Comparison of ENCODE assay signal across 8 cellular contexts in the genomic region with DNA sequence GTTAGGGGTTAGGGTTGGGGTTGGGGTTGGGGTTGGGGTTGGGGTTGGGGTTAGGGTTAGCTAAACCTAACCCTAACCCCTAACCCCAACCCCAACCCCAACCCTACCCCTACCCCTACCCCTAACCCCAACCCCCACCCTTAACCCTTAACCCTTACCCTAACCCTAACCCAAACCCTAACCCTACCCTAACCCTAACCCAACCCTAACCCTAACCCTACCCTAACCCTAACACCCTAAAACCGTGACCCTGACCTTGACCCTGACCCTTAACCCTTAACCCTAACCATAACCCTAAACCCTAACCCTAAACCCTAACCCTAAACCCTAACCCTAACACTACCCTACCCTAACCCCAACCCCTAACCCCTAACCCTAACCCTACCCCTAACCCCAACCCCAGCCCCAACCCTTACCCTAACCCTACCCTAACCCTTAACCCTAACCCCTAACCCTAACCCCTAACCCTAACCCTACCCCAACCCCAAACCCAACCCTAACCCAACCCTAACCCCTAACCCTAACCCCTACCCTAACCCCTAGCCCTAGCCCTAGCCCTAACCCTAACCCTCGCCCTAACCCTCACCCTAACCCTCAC. TPM values are rescaled to one million over a fixed set of nuclear protein-coding genes. Genes with fewer than 3 reads are reported as not detected.
DNase-seq lines count a peak whose midpoint lies in the region; ATAC-seq and TF ChIP-seq lines count a peak whose summit lies in the region.

No MANE protein-coding gene starts in this region.

- H3K4me1 ChIP-seq in heart left ventricle = peaks cover 0 to 6% (median 0%) of the 10 kb centered on the region in 12 donors
- H3K4me1 ChIP-seq in skeletal muscle satellite cell (ENCODE audit: control insufficient read depth, insufficient read depth, low read length) = no peaks in the 10 kb centered on the region

- H3K4me3 ChIP-seq in heart left ventricle = peak overlapping the region in 10 of 12 donors; percentile 42 to 80 (median 66)
- H3K4me3 ChIP-seq in skeletal muscle satellite cell (ENCODE audit: low read length) = peak overlapping the region; percentile 82

- peak; percentile 67 to 86 (median 80) for ATAC-seq in heart left ventricle
- no peak for ATAC-seq in GM19351 (IDR thresholded peaks at IDR 0.05; ENCODE audit: unreplicated experiment)

- H3K36me3 Mint-ChIP-seq in T-helper 2 cell treated with Interferon-gamma antibody and Interleukin-4, amounts not matched to agents 5 μg/mL and 100 μg/mL, for 36 hours (ENCODE audit: low read depth) = no peaks in the 10 kb centered on the region

- H3K27ac Mint-ChIP-seq in T-helper 2 cell treated with Interferon-gamma antibody and Interleukin-4, amounts not matched to agents 5 μg/mL and 100 μg/mL, for 36 hours = peak overlapping the region; percentile 92

- H3K36me3 ChIP-seq in heart left ventricle = peaks cover 0 to 4% (median 0%) of the 10 kb centered on the region in 9 donors
- no peaks in the 10 kb centered on the region for H3K36me3 ChIP-seq in skeletal muscle satellite cell (ENCODE audit: insufficient read depth, low read length)

- H3K27me3 ChIP-seq in heart left ventricle = no peaks in the 10 kb centered on the region
- H3K27me3 ChIP-seq in skeletal muscle satellite cell (ENCODE audit: control insufficient read depth, insufficient read depth, low read length) = no peaks in the 10 kb centered on the region

- peak overlapping the region; percentile 88 for H3K4me2 ChIP-seq in skeletal muscle satellite cell (ENCODE audit: low read length)

- H3K4me3 Mint-ChIP-seq in T-helper 2 cell treated with Interferon-gamma antibody and Interleukin-4, amounts not matched to agents 5 μg/mL and 100 μg/mL, for 36 hours = peak overlapping the region; percentile 90

- H3K9me3 ChIP-seq in heart left ventricle (no peaks in the 10 kb centered on the region), skeletal muscle satellite cell (replicated peaks; ENCODE audit: low read length) (no peaks in the 10 kb centered on the region)

- H3K9ac ChIP-seq in skeletal muscle satellite cell (ENCODE audit: low read depth, low read length) = peak overlapping the region; percentile 77

- DNase-seq in GM20000 (ENCODE audit: low spot score) = peak; percentile 1
- DNase-seq in T-helper 2 cell treated with Interferon-gamma antibody and Interleukin-4, amounts not matched to agents 5 μg/mL and 100 μg/mL, for 36 hours (ENCODE audit: low spot score) = no peak
- DNase-seq in heart left ventricle = no peak
- no peak for DNase-seq in ureter (ENCODE audit: low spot score)
- no peak for DNase-seq in stimulated activated CD8-positive, alpha-beta memory T cell treated with anti-CD3 and anti-CD28 coated beads, Interleukin-4, amount 100 ng/mL, for 48 hours
- DNase-seq in C1 segment of cervical spinal cord (lab: John Stamatoyannopoulos, UW) = no peak

- intact Hi-C loops in heart left ventricle (cut with DNase I) = loop anchor here in 1 of 10 donors (5.0 kb wide), 1 partner anchor 89 kb away; no protein-coding TSS in a partner anchor

- WGBS in heart left ventricle, 4 donors = 44 to 67% (median 60%) methylated on average over 2 of the region's 2 CpGs

- peaks cover 5% of the 10 kb centered on the region for H3K4me1 Mint-ChIP-seq in T-helper 2 cell treated with Interferon-gamma antibody and Interleukin-4, amounts not matched to agents 5 μg/mL and 100 μg/mL, for 36 hours (ENCODE audit: low read depth)

- TF ChIP-seq CTCF in GM20000 (IDR thresholded peaks at IDR 0.05; ENCODE audit: extremely low read depth, missing control alignments) = no peak
- no peak for TF ChIP-seq CTCF in heart left ventricle (IDR thresholded peaks at IDR 0.05)

- H3K9me3 Mint-ChIP-seq in T-helper 2 cell treated with Interferon-gamma antibody and Interleukin-4, amounts not matched to agents 5 μg/mL and 100 μg/mL, for 36 hours = no peaks in the 10 kb centered on the region

- H3K27me3 Mint-ChIP-seq in T-helper 2 cell treated with Interferon-gamma antibody and Interleukin-4, amounts not matched to agents 5 μg/mL and 100 μg/mL, for 36 hours (ENCODE audit: low read depth) = no peaks in the 10 kb centered on the region

- H3K27ac ChIP-seq in heart left ventricle = peak overlapping the region in 11 of 12 donors; percentile 46 to 96 (median 76)

- no peak for TF ChIP-seq POLR2A in heart left ventricle (IDR thresholded peaks at IDR 0.05)

RNA-seq across cellular contexts. Expression of a gene that starts 24.1 kb away (rescaled TPM):
- total RNA-seq in heart left ventricle (1 to 10 TPM; 2.9 to 9.5 (median 7.7) TPM), ureter (36.1 TPM)
- polyA plus RNA-seq in heart left ventricle = 1 to 10 TPM; 3.6 to 6.3 TPM
- 4.4 and 9.4 TPM in 2 replicates for total RNA-seq in skeletal muscle satellite cell (2012; rRNA removed)
